19 cellular contexts compared by ENCODE assay signal in the genomic region with DNA sequence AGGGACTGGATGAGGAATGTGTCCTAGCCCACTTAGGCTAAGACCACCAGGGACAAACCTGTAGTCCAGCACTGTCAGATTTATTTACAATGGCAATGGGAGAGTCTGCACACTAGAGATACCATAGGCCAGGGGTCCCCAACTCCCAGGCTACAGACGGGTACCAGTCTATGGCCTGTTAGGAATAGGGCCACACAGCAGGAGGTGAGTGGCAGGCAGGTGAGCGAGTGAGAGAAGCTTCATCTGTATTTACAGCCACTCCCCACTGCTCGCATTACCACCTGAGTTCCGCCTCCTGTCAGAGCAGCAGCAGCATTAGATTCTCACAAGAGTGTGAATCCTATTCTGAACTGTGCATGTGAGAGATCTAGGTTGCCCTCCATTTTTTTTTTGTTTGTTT. TPM values are rescaled to one million over a fixed set of nuclear protein-coding genes. Genes with fewer than 3 reads are reported as not detected.
A peak's percentile ranks its signal among the peaks of the same experiment; 100 is the strongest.
DNase-seq lines count a peak whose midpoint lies in the region; ATAC-seq, FAIRE-seq and TF ChIP-seq lines count a peak whose summit lies in the region.
"Had no signal": no experiment of that assay in that cellular context is flagged by ENCODE, and none has a peak within 500 bp of the region (broad histone marks: within the 10 kb centered on the region; RNA-seq: fewer than 3 reads in every experiment).

No MANE protein-coding gene starts in this region.

- H3K9ac ChIP-seq in H9 (ENCODE audit: extremely low read depth, insufficient read length, low read length), result no peak overlapping the region
- H3K9ac ChIP-seq in astrocyte (ENCODE audit: low read length), result no peak overlapping the region
- H3K9ac ChIP-seq in neural progenitor cell, result no peak overlapping the region
- H3K9ac ChIP-seq in MM.1S (ENCODE audit: low read length), result no peak overlapping the region

- no peak for ATAC-seq in GM19035 (IDR thresholded peaks at IDR 0.05; ENCODE audit: unreplicated experiment)
- ATAC-seq: SK-N-SH treated with all-trans-retinoic acid at 6 μM for 48 hours had no signal

- H3K23me2 ChIP-seq in H9 (ENCODE audit: insufficient read length, low read depth, low read length, poor library complexity, severe bottlenecking), result peaks cover 10% of the 10 kb centered on the region

- DNase-seq in T-helper 1 cell (no peak), H9 (peak; percentile 61), astrocyte (ENCODE audit: low read depth) (no peak), neural progenitor cell (ENCODE audit: low spot score) (no peak), putamen (ENCODE audit: low spot score) (no peak), MM.1S (no peak)
- DNase-seq: immature natural killer cell; NCI-H2081 treated with DMSO at 0.1 percent for 48 hours; stimulated activated CD4-positive, alpha-beta T cell treated with anti-CD3 and anti-CD28 coated beads, Interleukin-4, amount 100 ng/mL, for 24 hours; thyroid gland had no signal

- no peak overlapping the region for H2BK120ac ChIP-seq in H9 (ENCODE audit: low read depth, low read length, poor library complexity, severe bottlenecking)

- TF ChIP-seq CTCF in H9 (conservative IDR thresholded peaks at IDR 0.05), result peak; percentile 7; the same call in 1 of the 3 replicates
- TF ChIP-seq CTCF in astrocyte (IDR thresholded peaks at IDR 0.05; ENCODE audit: insufficient read depth, low read depth, low read length), result no peak
- no peak for TF ChIP-seq CTCF in neural progenitor cell (IDR thresholded peaks at IDR 0.05)
- TF ChIP-seq CTCF in MM.1S (IDR thresholded peaks at IDR 0.05; ENCODE audit: low read length), result no peak

- no peak overlapping the region for H2BK20ac ChIP-seq in H9 (ENCODE audit: low read depth, low read length, poor library complexity, severe bottlenecking)

- H3K23ac ChIP-seq in H9 (ENCODE audit: insufficient read length, low read depth, low read length), result no peak overlapping the region

- H3K4me1 Mint-ChIP-seq in T-helper 1 cell treated with Interleukin-12 subunit alpha and Interleukin-12 subunit beta and Interleukin-4 antibody, amounts not matched to agents 30 μg/mL and 1 μg/mL, for 36 hours (ENCODE audit: low read depth), result peaks cover 25% of the 10 kb centered on the region
- H3K4me1 Mint-ChIP-seq in H9 (peaks cover 25 to 33% of the 10 kb centered on the region in 2 experiments), astrocyte (ENCODE audit: low read depth, unreplicated experiment) (no peaks in the 10 kb centered on the region), neural progenitor cell (peaks cover 24% of the 10 kb centered on the region)

- peaks cover 2% of the 10 kb centered on the region for H3K36me3 Mint-ChIP-seq in T-helper 1 cell treated with Interleukin-12 subunit alpha and Interleukin-12 subunit beta and Interleukin-4 antibody, amounts not matched to agents 30 μg/mL and 1 μg/mL, for 36 hours (ENCODE audit: low read depth)
- H3K36me3 Mint-ChIP-seq in H9 (ENCODE audit: insufficient read depth in 1 of 3, low read depth in 3 of 3) (no peaks in the 10 kb centered on the region; a peak in 2 of 7 replicates), astrocyte (ENCODE audit: low read depth, unreplicated experiment) (peaks cover 4% of the 10 kb centered on the region), neural progenitor cell (peaks cover 5% of the 10 kb centered on the region)

- no peaks in the 10 kb centered on the region for H3K79me1 ChIP-seq in H9 (ENCODE audit: insufficient read depth, low read depth, low read length, poor library complexity, severe bottlenecking)

- H2BK5ac ChIP-seq in H9 (ENCODE audit: insufficient read length, low read length), result no peak overlapping the region

- H3K79me2 ChIP-seq in H9 (ENCODE audit: insufficient read depth, low read length), result no peaks in the 10 kb centered on the region; the same call in 1 of the 2 replicates
- H3K79me2 ChIP-seq in astrocyte (ENCODE audit: insufficient read depth, low read length), result peaks cover 16% of the 10 kb centered on the region
- peaks cover 22% of the 10 kb centered on the region for H3K79me2 ChIP-seq in neural progenitor cell (ENCODE audit: low read depth)
- peaks cover 18% of the 10 kb centered on the region for H3K79me2 ChIP-seq in MM.1S (ENCODE audit: low read length)

- H2AK5ac ChIP-seq in H9 (ENCODE audit: insufficient read length, low read length), result no peak overlapping the region

- no peak overlapping the region for H2BK15ac ChIP-seq in H9 (ENCODE audit: low read depth, low read length)

- FAIRE-seq in astrocyte (lab: Jason Lieb, UNC), result no peak
- FAIRE-seq: D721Med, endometrium, frontal cortex had no signal

- H4K8ac ChIP-seq in H9 (replicated peaks; ENCODE audit: insufficient read length, low read depth, low read length), result no peak overlapping the region

- H2AFZ ChIP-seq in H9 (ENCODE audit: low read length), result no peak overlapping the region
- H2AFZ ChIP-seq in astrocyte (ENCODE audit: low read depth, low read length), result no peak overlapping the region
- no peak overlapping the region for H2AFZ ChIP-seq in neural progenitor cell (replicated peaks)
- H2AFZ ChIP-seq in MM.1S (ENCODE audit: low read length), result no peak overlapping the region

- H3K14ac ChIP-seq in H9 (ENCODE audit: insufficient read depth, low read length), result no peak overlapping the region

- H3K4ac ChIP-seq in H9 (ENCODE audit: low read depth, low read length), result no peak overlapping the region

- no peak overlapping the region for H3K56ac ChIP-seq in H9 (ENCODE audit: insufficient read length, low read depth, low read length)

- H3K4me3 Mint-ChIP-seq in T-helper 1 cell treated with Interleukin-12 subunit alpha and Interleukin-12 subunit beta and Interleukin-4 antibody, amounts not matched to agents 30 μg/mL and 1 μg/mL, for 36 hours, result peak overlapping the region; percentile 16
- H3K4me3 Mint-ChIP-seq in H9 (peak overlapping the region in 1 of 2 experiments; percentile 66; a peak in 2 of 5 replicates), astrocyte (ENCODE audit: unreplicated experiment) (peak overlapping the region; percentile 50), neural progenitor cell (no peak overlapping the region)

- no peak overlapping the region for H3K18ac ChIP-seq in H9 (ENCODE audit: insufficient read length, low read depth, low read length)

- H3K9me3 ChIP-seq in H9 (ENCODE audit: control insufficient read depth, low read depth, low read length), result no peaks in the 10 kb centered on the region
- no peaks in the 10 kb centered on the region for H3K9me3 ChIP-seq in astrocyte (ENCODE audit: insufficient read depth, low read depth, low read length)
- no peaks in the 10 kb centered on the region for H3K9me3 ChIP-seq in neural progenitor cell (ENCODE audit: low read depth)
- no peaks in the 10 kb centered on the region for H3K9me3 ChIP-seq in MM.1S (replicated peaks; ENCODE audit: insufficient read depth, low read length)
- H3K9me3 ChIP-seq: thyroid gland had no signal

- H4K20me1 ChIP-seq in H9 (ENCODE audit: control insufficient read depth, insufficient read depth, insufficient read length) (no peaks in the 10 kb centered on the region), astrocyte (ENCODE audit: insufficient read depth, low read length) (no peaks in the 10 kb centered on the region), neural progenitor cell (ENCODE audit: low read depth) (peaks cover 27% of the 10 kb centered on the region), MM.1S (ENCODE audit: insufficient read depth, low read length) (no peaks in the 10 kb centered on the region)

- H3K27ac Mint-ChIP-seq in T-helper 1 cell treated with Interleukin-12 subunit alpha and Interleukin-12 subunit beta and Interleukin-4 antibody, amounts not matched to agents 30 μg/mL and 1 μg/mL, for 36 hours, result no peak overlapping the region
- H3K27ac Mint-ChIP-seq in H9, result peak overlapping the region; percentile 37 to 63 (median 59); a peak in 5 of 7 replicates
- H3K27ac Mint-ChIP-seq in astrocyte (ENCODE audit: unreplicated experiment), result no peak overlapping the region
- peak overlapping the region; percentile 13 for H3K27ac Mint-ChIP-seq in neural progenitor cell

- H3K4me1 ChIP-seq in H9 (ENCODE audit: insufficient read depth, low read length) (peaks cover 4% of the 10 kb centered on the region; the same call in 1 of the 2 replicates), astrocyte (ENCODE audit: insufficient read depth, low read length) (peaks cover 3% of the 10 kb centered on the region), neural progenitor cell (peaks cover 12% of the 10 kb centered on the region), MM.1S (ENCODE audit: low read length) (no peaks in the 10 kb centered on the region)

- H4K91ac ChIP-seq in H9 (ENCODE audit: insufficient read length, low read depth, low read length), result no peak overlapping the region

- no peak overlapping the region for H2BK12ac ChIP-seq in H9 (ENCODE audit: insufficient read length, low read depth, low read length)

- H3K4me2 ChIP-seq in H9 (ENCODE audit: insufficient read depth, insufficient read length, low read length), result peak overlapping the region; percentile 2
- H3K4me2 ChIP-seq in astrocyte (ENCODE audit: low read length), result no peak overlapping the region
- H3K4me2 ChIP-seq in neural progenitor cell, result no peak overlapping the region
- H3K4me2 ChIP-seq in MM.1S (ENCODE audit: low read depth, low read length), result no peak overlapping the region

- no peaks in the 10 kb centered on the region for H3K9me2 ChIP-seq in MM.1S (replicated peaks; ENCODE audit: insufficient read depth, low read length)

- no peak overlapping the region for H4K5ac ChIP-seq in H9 (ENCODE audit: insufficient read length, low read depth, low read length)

- no peak overlapping the region for H3K4me3 ChIP-seq in astrocyte (ENCODE audit: insufficient read depth, low read depth, low read length)
- no peak overlapping the region for H3K4me3 ChIP-seq in neural progenitor cell
- no peak overlapping the region for H3K4me3 ChIP-seq in MM.1S (ENCODE audit: low read length)
- H3K4me3 ChIP-seq: thyroid gland had no signal

- no CpG with 5 or more reads among the region's 4 CpGs for WGBS in H9 (ENCODE audit: extremely low coverage, insufficient read length, low lambda C conversion rate)

- H3K27me3 ChIP-seq in H9 (ENCODE audit: insufficient read depth, low read length) (no peaks in the 10 kb centered on the region), astrocyte (ENCODE audit: insufficient read depth, low read length) (no peaks in the 10 kb centered on the region), neural progenitor cell (no peaks in the 10 kb centered on the region), MM.1S (replicated peaks; ENCODE audit: insufficient read depth, low read length) (no peaks in the 10 kb centered on the region)
- H3K27me3 ChIP-seq: thyroid gland had no signal

- no peaks in the 10 kb centered on the region for H3K9me3 Mint-ChIP-seq in T-helper 1 cell treated with Interleukin-12 subunit alpha and Interleukin-12 subunit beta and Interleukin-4 antibody, amounts not matched to agents 30 μg/mL and 1 μg/mL, for 36 hours
- H3K9me3 Mint-ChIP-seq in H9 (no peaks in the 10 kb centered on the region), astrocyte (ENCODE audit: unreplicated experiment) (no peaks in the 10 kb centered on the region), neural progenitor cell (no peaks in the 10 kb centered on the region)
- H3K9me3 Mint-ChIP-seq: central memory CD8-positive, alpha-beta T cell; immature natural killer cell had no signal

- H3K27ac ChIP-seq in H9 (ENCODE audit: insufficient read length, low read depth, low read length) (no peak overlapping the region), astrocyte (ENCODE audit: low read depth, low read length) (no peak overlapping the region), neural progenitor cell (no peak overlapping the region), MM.1S (ENCODE audit: low read length) (no peak overlapping the region)
- H3K27ac ChIP-seq: thyroid gland, WERI-Rb-1 had no signal

- H3K27me3 Mint-ChIP-seq in T-helper 1 cell treated with Interleukin-12 subunit alpha and Interleukin-12 subunit beta and Interleukin-4 antibody, amounts not matched to agents 30 μg/mL and 1 μg/mL, for 36 hours (ENCODE audit: low read depth), result no peaks in the 10 kb centered on the region
- H3K27me3 Mint-ChIP-seq in H9 (ENCODE audit: low read depth) (no peaks in the 10 kb centered on the region; the same call in none of the 2 replicates), astrocyte (ENCODE audit: low read depth, unreplicated experiment) (no peaks in the 10 kb centered on the region), neural progenitor cell (ENCODE audit: insufficient read depth, low read depth) (no peaks in the 10 kb centered on the region)
- H3K27me3 Mint-ChIP-seq: central memory CD8-positive, alpha-beta T cell had no signal

- H3F3A ChIP-seq in neural progenitor cell (ENCODE audit: low read depth) (peaks cover 14% of the 10 kb centered on the region), MM.1S (ENCODE audit: insufficient read depth, low read length) (peaks cover 9% of the 10 kb centered on the region)

- no peaks in the 10 kb centered on the region for H3K36me3 ChIP-seq in astrocyte (ENCODE audit: insufficient read depth, low read length)
- no peaks in the 10 kb centered on the region for H3K36me3 ChIP-seq in neural progenitor cell
- no peaks in the 10 kb centered on the region for H3K36me3 ChIP-seq in MM.1S (replicated peaks; ENCODE audit: insufficient read depth, low read length)
- H3K36me3 ChIP-seq: thyroid gland had no signal

- H3T11ph ChIP-seq in H9 (ENCODE audit: low read length), result no peak overlapping the region

RNA-seq across cellular contexts. Expression of gene THAP8, which starts 2.4 kb away (rescaled TPM):
- total RNA-seq in H9 (2021), result 5.1 and 5.4 TPM in 2 replicates
- total RNA-seq in astrocyte, result 5.0 and 6.0 TPM in 2 replicates
- total RNA-seq in neural progenitor cell (ENCODE audit: low replicate concordance), result 6.7 and 9.5 TPM in 2 replicates

RNA-seq across cellular contexts. Expression of gene WDR62, which starts 3.1 kb away (rescaled TPM):
- total RNA-seq in H9 (2021), result 28.5 and 30.0 TPM in 2 replicates
- 1.1 and 2.4 TPM in 2 replicates for total RNA-seq in astrocyte
- total RNA-seq in neural progenitor cell (ENCODE audit: low replicate concordance), result 12.0 and 22.4 TPM in 2 replicates

RNA-seq across cellular contexts. Expression of gene CLIP3, which starts 19.0 kb away (rescaled TPM):
- 19.7 and 20.9 TPM in 2 replicates for total RNA-seq in H9 (2021)
- total RNA-seq in astrocyte, result 55.4 and 57.4 TPM in 2 replicates
- 8.2 and 17.7 TPM in 2 replicates for total RNA-seq in neural progenitor cell (ENCODE audit: low replicate concordance)

RNA-seq across cellular contexts. Expression of gene ALKBH6, which starts 37.6 kb away (rescaled TPM):
- total RNA-seq in H9 (2021), result 28.0 and 32.5 TPM in 2 replicates
- 25.9 and 27.3 TPM in 2 replicates for total RNA-seq in astrocyte
- total RNA-seq in neural progenitor cell (ENCODE audit: low replicate concordance), result 16.3 and 22.5 TPM in 2 replicates

RNA-seq across cellular contexts. Expression of gene SYNE4, which starts 43.0 kb away (rescaled TPM):
- total RNA-seq in H9 (2021), result 19.2 and 20.4 TPM in 2 replicates
- 0.53 and 1.1 TPM in 2 replicates for total RNA-seq in astrocyte
- total RNA-seq in neural progenitor cell (ENCODE audit: low replicate concordance), result 2.3 and 10.9 TPM in 2 replicates
- total RNA-seq: frontal cortex, M059J had no signal

Comparison
In these comparisons a context has a peak if more than half of its experiments do, and no peak if none do; other contexts are left out.
1. H3K27ac Mint-ChIP-seq: peak in H9 (3 of 3) and neural progenitor cell (single experiment); none in T-helper 1 cell treated with Interleukin-12 subunit alpha and Interleukin-12 subunit beta and Interleukin-4 antibody, amounts not matched to agents 30 μg/mL and 1 μg/mL, for 36 hours (single experiment) and astrocyte (single experiment).